ENCODE assay signal across 8 cellular contexts in genomic region chr5:43066799-43067741, GRCh38. TPM values are rescaled to one million over a fixed set of nuclear protein-coding genes. Genes with fewer than 3 reads are reported as not detected.
DNase-seq lines count a peak whose midpoint lies in the region; ATAC-seq and TF ChIP-seq lines count a peak whose summit lies in the region.

No MANE protein-coding gene starts in this region.

- H3K9me3 Mint-ChIP-seq in HFFc6, result no peaks in the 10 kb centered on the region
- no peaks in the 10 kb centered on the region for H3K9me3 Mint-ChIP-seq in activated naive CD8-positive, alpha-beta T cell treated with anti-CD3 and anti-CD28 coated beads, Interleukin-2, amount 50 U/mL, for 24 hours
- H3K9me3 Mint-ChIP-seq in type B pancreatic cell, result no peaks in the 10 kb centered on the region

- peak; percentile 61 for ATAC-seq in activated naive CD8-positive, alpha-beta T cell treated with anti-CD3 and anti-CD28 coated beads, Interleukin-2, amount 50 U/mL, for 24 hours

- peak overlapping the region; percentile 98 for H3K27ac Mint-ChIP-seq in HFFc6
- peak overlapping the region; percentile 99 for H3K27ac Mint-ChIP-seq in activated naive CD8-positive, alpha-beta T cell treated with anti-CD3 and anti-CD28 coated beads, Interleukin-2, amount 50 U/mL, for 24 hours
- H3K27ac Mint-ChIP-seq in type B pancreatic cell, result peak overlapping the region; percentile 97

- TF ChIP-seq CTCF in HFFc6 (IDR thresholded peaks at IDR 0.05), result no peak
- TF ChIP-seq CTCF in type B pancreatic cell (conservative IDR thresholded peaks at IDR 0.05), result no peak

- H3K4me1 Mint-ChIP-seq in HFFc6 (ENCODE audit: low read depth), result peaks cover 57% of the 10 kb centered on the region
- H3K4me1 Mint-ChIP-seq in activated naive CD8-positive, alpha-beta T cell treated with anti-CD3 and anti-CD28 coated beads, Interleukin-2, amount 50 U/mL, for 24 hours, result peaks cover 31% of the 10 kb centered on the region
- peaks cover 20% of the 10 kb centered on the region for H3K4me1 Mint-ChIP-seq in type B pancreatic cell (ENCODE audit: unreplicated experiment)

- DNase-seq in GM04504 (ENCODE audit: low read depth) (peak; percentile 80), HFFc6 (peak; percentile 91), NCI-H1105 (lab: John Stamatoyannopoulos, UW) (peak; percentile 83), SKM-1 treated with dmso at 0.1 percent for 144 hours (lab: John Stamatoyannopoulos, UW; ENCODE audit: unreplicated experiment) (peak; percentile 72), cardiac septum (ENCODE audit: low spot score) (peak; percentile 95), posterior cingulate gyrus (peak; percentile 74 to 97 (median 86)), type B pancreatic cell (ENCODE audit: extremely low spot score, unreplicated experiment) (peak; percentile 81)
- peak; percentile 90 for DNase-seq in activated naive CD8-positive, alpha-beta T cell treated with anti-CD3 and anti-CD28 coated beads, Interleukin-2, amount 50 U/mL, for 24 hours

- peaks cover 4% of the 10 kb centered on the region for H3K27me3 Mint-ChIP-seq in HFFc6 (ENCODE audit: insufficient read depth)
- H3K27me3 Mint-ChIP-seq in activated naive CD8-positive, alpha-beta T cell treated with anti-CD3 and anti-CD28 coated beads, Interleukin-2, amount 50 U/mL, for 24 hours, result no peaks in the 10 kb centered on the region
- H3K27me3 Mint-ChIP-seq in type B pancreatic cell, result no peaks in the 10 kb centered on the region

- intact Hi-C loops in cardiac septum (cut with DNase I) (loop anchor here (1.0 to 5.0 kb wide), 4 partner anchors 25 to 54 kb away; partner anchors contain the start of gene ZNF131), posterior cingulate gyrus (cut with DNase I) (loop anchor here (1.0 to 10.0 kb wide), 5 partner anchors 25 to 418 kb away; partner anchors contain the start of genes TMEM267 and ZNF131)

- H3K4me3 Mint-ChIP-seq in HFFc6, result peak overlapping the region; percentile 95
- peak overlapping the region; percentile 95 for H3K4me3 Mint-ChIP-seq in activated naive CD8-positive, alpha-beta T cell treated with anti-CD3 and anti-CD28 coated beads, Interleukin-2, amount 50 U/mL, for 24 hours
- H3K4me3 Mint-ChIP-seq in type B pancreatic cell, result peak overlapping the region; percentile 99

- peaks cover 44% of the 10 kb centered on the region for H3K36me3 Mint-ChIP-seq in HFFc6 (ENCODE audit: low read depth)
- peaks cover 14% of the 10 kb centered on the region for H3K36me3 Mint-ChIP-seq in activated naive CD8-positive, alpha-beta T cell treated with anti-CD3 and anti-CD28 coated beads, Interleukin-2, amount 50 U/mL, for 24 hours (ENCODE audit: low read depth)
- H3K36me3 Mint-ChIP-seq in type B pancreatic cell, result peaks cover 12% of the 10 kb centered on the region

RNA-seq across cellular contexts. Expression of gene ANXA2R, which starts 27.0 kb away (rescaled TPM):
- total RNA-seq in HFFc6 (2021; fragmentation: NEBNext Ultra II Directional; extraction: Animal tissue kit (Norgen Biotek cat#: 25700)), result 1 to 10 TPM in 3 of 6 experiments, under 1 TPM in 3; 0.85 to 1.5 (median 1.1) TPM
- total RNA-seq in cardiac septum (1.2 TPM), type B pancreatic cell (ENCODE audit: low replicate concordance) (0.34 and 0.74 TPM in 2 replicates)

RNA-seq across cellular contexts. Expression of gene ZNF131, which starts 53.6 kb away (rescaled TPM):
- total RNA-seq in HFFc6 (2021; fragmentation: NEBNext Ultra II Directional; extraction: Animal tissue kit (Norgen Biotek cat#: 25700)), result 10 to 100 TPM; 29.1 to 34.3 (median 31.8) TPM
- 16.3 TPM for total RNA-seq in cardiac septum
- total RNA-seq in type B pancreatic cell (ENCODE audit: low replicate concordance), result 32.6 and 42.7 TPM in 2 replicates

Comparison
In these comparisons a context has a peak if more than half of its experiments do, and no peak if none do; other contexts are left out.
1. Peak in every context shown above with its lines: DNase-seq and ATAC-seq.